In the genomic region with DNA sequence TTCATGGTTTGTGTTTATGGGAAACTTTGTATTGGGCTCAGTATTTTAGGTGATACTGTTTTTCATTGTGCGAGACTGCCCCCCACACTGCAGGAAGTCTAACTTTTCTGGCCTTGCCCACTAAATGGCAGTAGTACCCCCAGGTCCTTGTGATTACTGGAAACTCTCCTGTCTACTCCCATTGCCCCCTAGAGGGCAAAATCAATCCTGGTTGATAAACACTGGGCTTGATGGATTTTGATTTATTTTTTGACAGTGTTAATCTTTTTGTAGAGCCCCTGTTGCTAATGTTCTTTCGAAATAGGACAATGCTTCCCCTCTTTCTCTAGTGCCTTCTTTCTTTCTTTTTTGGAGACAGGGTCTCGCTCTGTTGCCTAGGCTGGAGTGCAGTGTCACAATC, we compare ENCODE assay signal across 17 cellular contexts. TPM values are rescaled to one million over a fixed set of nuclear protein-coding genes. Genes with fewer than 3 reads are reported as not detected.
A peak's percentile ranks its signal among the peaks of the same experiment; 100 is the strongest.
DNase-seq lines count a peak whose midpoint lies in the region; ATAC-seq and TF ChIP-seq lines count a peak whose summit lies in the region.
"Had no signal": no experiment of that assay in that cellular context is flagged by ENCODE, and none has a peak within 500 bp of the region (broad histone marks: within the 10 kb centered on the region; RNA-seq: fewer than 3 reads in every experiment).

No MANE protein-coding gene starts in this region.

- peak overlapping the region; percentile 13 to 100 (median 99); a peak in 20 of 22 replicates for H3K27ac ChIP-seq in BLaER1 treated with 17β-estradiol and CSF1 and Interleukin-3, amounts not matched to agents 10 nM and 100 nM
- H3K27ac ChIP-seq in foreskin keratinocyte (no peak overlapping the region), coronary artery (no peak overlapping the region)

- H3K4me3 ChIP-seq in BLaER1 treated with 17β-estradiol and CSF1 and Interleukin-3, amounts not matched to agents 10 nM and 100 nM, result peak overlapping the region in 3 of 10 experiments; percentile 10 to 96 (median 25); a peak in 2 of 20 replicates
- no peak overlapping the region for H3K4me3 ChIP-seq in GM12864 (ENCODE audit: low read depth, low read length)
- H3K4me3 ChIP-seq in coronary artery, result no peak overlapping the region

- H3K36me3 ChIP-seq in BLaER1 treated with 17β-estradiol and CSF1 and Interleukin-3, amounts not matched to agents 10 nM and 100 nM, result peaks cover 72 to 100% (median 95%) of the 10 kb centered on the region in 11 experiments

- no peak for DNase-seq in GM12864 (ENCODE audit: low read depth)
- peak; percentile 35 for DNase-seq in OCI-M1 (lab: John Stamatoyannopoulos, UW)
- no peak for DNase-seq in foreskin keratinocyte
- DNase-seq in coronary artery (ENCODE audit: low spot score), result no peak
- no peak for DNase-seq in NCI-H1694 (lab: John Stamatoyannopoulos, UW)
- no peak for DNase-seq in NCI-H1417 (lab: John Stamatoyannopoulos, UW)
- DNase-seq: activated CD4-positive, alpha-beta T cell treated with anti-CD3 and anti-CD28 coated beads, Interleukin-2, amount 10 ng/mL, durations not matched to agents 7 days and 5 days; activated naive CD8-positive, alpha-beta T cell treated with anti-CD3 and anti-CD28 coated beads, Interleukin-2, amount 10 ng/mL, durations not matched to agents 7 days and 5 days; activated T-cell treated with anti-CD3 and anti-CD28 coated beads, Interleukin-2, amount 50 U/mL, for 4 hours; NCI-H2029; NCI-H69; stimulated activated CD4-positive, alpha-beta T cell treated with anti-CD3 and anti-CD28 coated beads, Interleukin-4, amount 100 ng/mL, for 1 hour; SW 1271 had no signal

- peaks cover 55 to 100% (median 82%) of the 10 kb centered on the region in 11 experiments; a peak in 21 of 22 replicates for H4K20me1 ChIP-seq in BLaER1 treated with 17β-estradiol and CSF1 and Interleukin-3, amounts not matched to agents 10 nM and 100 nM

- peaks cover 0 to 7% (median 0%) of the 10 kb centered on the region in 11 experiments; a peak in 4 of 22 replicates for H3K9me3 ChIP-seq in BLaER1 treated with 17β-estradiol and CSF1 and Interleukin-3, amounts not matched to agents 10 nM and 100 nM (replicated peaks in 1 of 11)

- ATAC-seq in foreskin keratinocyte, result no peak
- ATAC-seq: activated T-cell treated with anti-CD3 and anti-CD28 coated beads, Interleukin-2, amount 50 U/mL, for 4 hours had no signal

- H3K27me3 ChIP-seq in BLaER1 treated with 17β-estradiol and CSF1 and Interleukin-3, amounts not matched to agents 10 nM and 100 nM, result no peaks in the 10 kb centered on the region
- no peaks in the 10 kb centered on the region for H3K27me3 ChIP-seq in foreskin keratinocyte

- peaks cover 43 to 100% (median 100%) of the 10 kb centered on the region in 10 experiments for H3K4me1 ChIP-seq in BLaER1 treated with 17β-estradiol and CSF1 and Interleukin-3, amounts not matched to agents 10 nM and 100 nM
- H3K4me1 ChIP-seq in foreskin keratinocyte, result peaks cover 6% of the 10 kb centered on the region

- H3K9ac ChIP-seq in BLaER1 treated with 17β-estradiol and CSF1 and Interleukin-3, amounts not matched to agents 10 nM and 100 nM, result peak overlapping the region in 8 of 11 experiments; percentile 0 to 63 (median 28); a peak in 10 of 22 replicates

- peak overlapping the region; percentile 26 to 99 (median 91) for H3K4me2 ChIP-seq in BLaER1 treated with 17β-estradiol and CSF1 and Interleukin-3, amounts not matched to agents 10 nM and 100 nM

- TF ChIP-seq CTCF in GM12864 (IDR thresholded peaks at IDR 0.05; ENCODE audit: low read depth, low read length, missing control alignments), result peak; percentile 28
- TF ChIP-seq CTCF in foreskin keratinocyte (conservative IDR thresholded peaks at IDR 0.05), result peak; percentile 27
- no peak for TF ChIP-seq CTCF in coronary artery (IDR thresholded peaks at IDR 0.05)

RNA-seq across cellular contexts. Expression of a gene that starts 15.5 kb away (rescaled TPM):
- 89.5 and 92.6 TPM in 2 replicates for total RNA-seq in foreskin keratinocyte
- polyA plus RNA-seq in foreskin keratinocyte, result 77.3 and 89.4 TPM in 2 replicates

RNA-seq across cellular contexts. Expression of a gene that starts 37.5 kb away (rescaled TPM):
- 0.03 and 0.04 TPM in 2 replicates for total RNA-seq in foreskin keratinocyte
- 0.03 TPM in 1 of 2 replicates, not detected in the other for polyA plus RNA-seq in foreskin keratinocyte
- total RNA-seq: activated T-cell treated with anti-CD3 and anti-CD28 coated beads, Interleukin-2, amount 50 U/mL, for 4 hours; Daoy; RPMI7951 had no signal
- polyA plus RNA-seq: BJ had no signal

RNA-seq across cellular contexts. Expression of a gene that starts 48.9 kb away (rescaled TPM):
- total RNA-seq in foreskin keratinocyte, result 0.07 and 0.17 TPM in 2 replicates
- polyA plus RNA-seq in foreskin keratinocyte, result 0.04 and 0.07 TPM in 2 replicates
- total RNA-seq: activated T-cell treated with anti-CD3 and anti-CD28 coated beads, Interleukin-2, amount 50 U/mL, for 4 hours; Daoy; RPMI7951 had no signal

Comparison
In these comparisons a context has a peak if more than half of its experiments do, and no peak if none do; other contexts are left out.
1. H3K27ac ChIP-seq: peak in BLaER1 treated with 17β-estradiol and CSF1 and Interleukin-3, amounts not matched to agents 10 nM and 100 nM (11 of 11); none in foreskin keratinocyte (single experiment) and coronary artery (0 of 2).